19 cellular contexts compared by ENCODE assay signal in the genomic region with DNA sequence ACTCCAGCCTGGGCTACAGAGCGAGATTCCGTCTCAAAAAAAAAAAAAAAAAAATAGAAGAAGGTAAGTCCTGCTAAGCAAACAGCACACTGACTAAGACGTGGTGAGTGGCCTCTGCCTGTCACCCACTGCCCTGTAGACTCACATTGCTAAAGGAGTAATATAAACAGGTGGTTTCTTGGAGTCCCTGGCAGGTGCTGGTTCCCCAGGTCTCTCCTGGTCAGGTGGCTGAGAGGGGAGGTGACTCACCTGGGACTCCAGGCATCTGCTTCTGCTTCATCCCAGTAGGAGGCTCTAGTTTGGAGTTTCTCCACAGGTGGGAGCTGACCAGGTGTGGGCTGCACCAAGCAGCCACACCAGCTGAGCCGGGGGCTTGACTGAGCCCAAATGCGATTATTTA. TPM values are rescaled to one million over a fixed set of nuclear protein-coding genes. Genes with fewer than 3 reads are reported as not detected.
DNase-seq lines count a peak whose midpoint lies in the region; ATAC-seq and TF ChIP-seq lines count a peak whose summit lies in the region.
"Had no signal": no experiment of that assay in that cellular context is flagged by ENCODE, and none has a peak within 500 bp of the region (broad histone marks: within the 10 kb centered on the region; RNA-seq: fewer than 3 reads in every experiment).

A gene with protein sequence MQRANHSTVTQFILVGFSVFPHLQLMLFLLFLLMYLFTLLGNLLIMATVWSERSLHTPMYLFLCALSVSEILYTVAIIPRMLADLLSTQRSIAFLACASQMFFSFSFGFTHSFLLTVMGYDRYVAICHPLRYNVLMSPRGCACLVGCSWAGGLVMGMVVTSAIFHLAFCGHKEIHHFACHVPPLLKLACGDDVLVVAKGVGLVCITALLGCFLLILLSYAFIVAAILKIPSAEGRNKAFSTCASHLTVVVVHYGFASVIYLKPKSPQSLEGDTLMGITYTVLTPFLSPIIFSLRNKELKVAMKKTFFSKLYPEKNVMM (minus strand): TSS at position 359 of the 400 bp plus-strand sequence. CDS start 7,627 bp downstream, outside the sequence.

- TF ChIP-seq CTCF in upper lobe of right lung (IDR thresholded peaks at IDR 0.05): no peak

- no peaks in the 10 kb centered on the region for H3K9me3 ChIP-seq in upper lobe of right lung
- H3K9me3 ChIP-seq: BLaER1 had no signal

- no peaks in the 10 kb centered on the region for H3K36me3 ChIP-seq in upper lobe of right lung
- H3K36me3 ChIP-seq: BLaER1 had no signal

- ATAC-seq in upper lobe of right lung: peak; percentile 84

- H3K27me3 ChIP-seq in upper lobe of right lung: no peaks in the 10 kb centered on the region
- H3K27me3 ChIP-seq: BLaER1 had no signal

- intact Hi-C loops in upper lobe of right lung (cut with DNase I): no loop called here

- no peak within 1 kb of the TSS for H3K27ac ChIP-seq in upper lobe of right lung
- H3K27ac ChIP-seq: BLaER1, HL-60 had no signal

- peak; percentile 16 for DNase-seq in NCI-H146 (lab: John Stamatoyannopoulos, UW)
- DNase-seq in NCI-H146 treated with DMSO at 0.1 percent for 48 hours (lab: John Stamatoyannopoulos, UW; ENCODE audit: unreplicated experiment): no peak
- peak; percentile 5 for DNase-seq in RPMI8226
- peak; percentile 88 for DNase-seq in kidney tubule cell (ENCODE audit: low spot score)
- no peak for DNase-seq in upper lobe of right lung
- DNase-seq in C1 segment of cervical spinal cord (lab: John Stamatoyannopoulos, UW): no peak
- no peak for DNase-seq in activated CD4-positive, CD25-positive, alpha-beta regulatory T cell treated with anti-CD3 and anti-CD28 coated beads, Interleukin-2, amount 50 U/mL, for 72 hours
- no peak for DNase-seq in stimulated activated CD4-positive, alpha-beta T cell treated with anti-CD3 and anti-CD28 coated beads, Interleukin-15, amount 100 ng/mL, for 24 hours
- DNase-seq: 8988T, DMS153, KG1, MM.1S, NCI-H1105 treated with DMSO at 0.1 percent for 48 hours, NCI-H2029, NCI-H524, OCI-M1, Right ventricle myocardium superior had no signal

- H3K4me1 ChIP-seq in upper lobe of right lung: no peaks in the 10 kb centered on the region

- H3K4me3 ChIP-seq in upper lobe of right lung: no peak within 1 kb of the TSS
- H3K4me3 ChIP-seq: BLaER1 had no signal

RNA-seq across cellular contexts. Expression of the gene that starts here (rescaled TPM):
- total RNA-seq in upper lobe of right lung: not detected
- total RNA-seq: Right ventricle myocardium superior had no signal

Comparison
In these comparisons a context has a peak if more than half of its experiments do, and no peak if none do; other contexts are left out.
1. DNase-seq: peak in NCI-H146 (single experiment), RPMI8226 (single experiment) and kidney tubule cell (single experiment); none in NCI-H146 treated with DMSO at 0.1 percent for 48 hours (single experiment), upper lobe of right lung (single experiment), C1 segment of cervical spinal cord (0 of 14), activated CD4-positive, CD25-positive, alpha-beta regulatory T cell treated with anti-CD3 and anti-CD28 coated beads, Interleukin-2, amount 50 U/mL, for 72 hours (single experiment) and stimulated activated CD4-positive, alpha-beta T cell treated with anti-CD3 and anti-CD28 coated beads, Interleukin-15, amount 100 ng/mL, for 24 hours (single experiment).
2. Peak in ATAC-seq in upper lobe of right lung; RNA of the gene not detected or under 1 TPM.